In genomic region chr1:8022395-8023286, GRCh38 we compare ENCODE assay signal across 12 cellular contexts. TPM values are rescaled to one million over a fixed set of nuclear protein-coding genes. Genes with fewer than 3 reads are reported as not detected.
A peak's percentile ranks its signal among the peaks of the same experiment; 100 is the strongest.
DNase-seq lines count a peak whose midpoint lies in the region; ATAC-seq and TF ChIP-seq lines count a peak whose summit lies in the region.
"Had no signal": no experiment of that assay in that cellular context is flagged by ENCODE, and none has a peak within 500 bp of the region (broad histone marks: within the 10 kb centered on the region; RNA-seq: fewer than 3 reads in every experiment).

No MANE protein-coding gene starts in this region.

- H3K4me3 ChIP-seq in LNCaP clone FGC (ENCODE audit: low read depth, low read length) (0 out of 2 replicates have a peak overlapping the region, but pooled peaks have one; percentile 3), subcutaneous abdominal adipose tissue (ENCODE audit: low read depth in 1 of 5, low read length in 5 of 5) (peak overlapping the region; percentile 15 to 98 (median 84))
- H3K4me3 ChIP-seq: heart left ventricle had no signal

- H3K27me3 ChIP-seq in subcutaneous abdominal adipose tissue (ENCODE audit: control insufficient read depth in 5 of 5, insufficient read depth in 4 of 5, low read length in 5 of 5) = no peaks in the 10 kb centered on the region

- H3K9ac ChIP-seq in subcutaneous abdominal adipose tissue (ENCODE audit: low read length in 5 of 5) = peak overlapping the region in 1 of 5 donors; percentile 26

- peaks cover 0 to 3% (median 0%) of the 10 kb centered on the region in 5 donors for H3K36me3 ChIP-seq in subcutaneous abdominal adipose tissue (ENCODE audit: control insufficient read depth in 5 of 5, insufficient read depth in 5 of 5, low read length in 5 of 5)
- H3K36me3 ChIP-seq: heart left ventricle had no signal

- no peaks in the 10 kb centered on the region for H3K9me3 ChIP-seq in subcutaneous abdominal adipose tissue (ENCODE audit: control insufficient read depth in 5 of 5, low read length in 5 of 5)
- H3K9me3 ChIP-seq: heart left ventricle had no signal

- peaks cover 4 to 61% (median 39%) of the 10 kb centered on the region in 5 donors for H3K4me1 ChIP-seq in subcutaneous abdominal adipose tissue (ENCODE audit: control insufficient read depth in 5 of 5, insufficient read depth in 5 of 5, low read length in 5 of 5)

- peaks cover 22% of the 10 kb centered on the region for H3K36me3 Mint-ChIP-seq in chondrocyte (ENCODE audit: low read depth)

- no peaks in the 10 kb centered on the region for H3K27me3 Mint-ChIP-seq in chondrocyte (ENCODE audit: low read depth)

- no peak for ATAC-seq in activated CD4-positive, CD25-positive, alpha-beta regulatory T cell treated with anti-CD3 and anti-CD28 coated beads, Interleukin-2, amount 50 U/mL, for 24 hours
- no peak for ATAC-seq in GM18873 (IDR thresholded peaks at IDR 0.05; ENCODE audit: low FRiP score, unreplicated experiment)
- ATAC-seq: heart left ventricle; natural killer cell treated with Interleukin-12 subunit alpha and Interleukin-12 subunit beta and Interleukin-15 and Interleukin-18, amount 100 ng/mL, for 72 hours had no signal

- H3K4me1 Mint-ChIP-seq in chondrocyte (ENCODE audit: low read depth) = peaks cover 85% of the 10 kb centered on the region

- TF ChIP-seq CTCF in LNCaP clone FGC (IDR thresholded peaks at IDR 0.05; ENCODE audit: control insufficient read depth, extremely low read depth, insufficient read depth) (no peak), chondrocyte (IDR thresholded peaks at IDR 0.05) (no peak)

- DNase-seq in LNCaP clone FGC (ENCODE audit: low read depth) (peak; percentile 54), chondrocyte (ENCODE audit: low spot score) (no peak), medulla oblongata (ENCODE audit: extremely low spot score) (peak; percentile 22), mesenteric fat pad (ENCODE audit: low spot score) (no peak), NCI-H526 treated with DMSO at 0.1 percent for 48 hours (lab: John Stamatoyannopoulos, UW) (no peak)
- DNase-seq: heart left ventricle, NCI-H526 had no signal

- peak overlapping the region; percentile 97 for H3K27ac Mint-ChIP-seq in chondrocyte (ENCODE audit: unreplicated experiment)

- H3K9me3 Mint-ChIP-seq in chondrocyte (ENCODE audit: low read depth) = no peaks in the 10 kb centered on the region
- H3K9me3 Mint-ChIP-seq: central memory CD8-positive, alpha-beta T cell; natural killer cell treated with Interleukin-12 subunit alpha and Interleukin-12 subunit beta and Interleukin-15 and Interleukin-18, amount 100 ng/mL, for 72 hours had no signal

- peak overlapping the region; percentile 26 for H3K27ac ChIP-seq in subcutaneous abdominal adipose tissue (ENCODE audit: low read depth, low read length)

- H3K4me3 Mint-ChIP-seq in chondrocyte (ENCODE audit: unreplicated experiment) = peak overlapping the region; percentile 93
- H3K4me3 Mint-ChIP-seq: central memory CD8-positive, alpha-beta T cell; natural killer cell treated with Interleukin-12 subunit alpha and Interleukin-12 subunit beta and Interleukin-15 and Interleukin-18, amount 100 ng/mL, for 72 hours had no signal

RNA-seq across cellular contexts. Expression of gene ERRFI1, which starts 3.5 kb away (rescaled TPM):
- total RNA-seq in chondrocyte (26.4 to 305 TPM (median 303 TPM) in 3 replicates), mesenteric fat pad (100 TPM)

Comparison
In these comparisons a context has a peak if more than half of its experiments do, and no peak if none do; other contexts are left out.
1. DNase-seq: peak in LNCaP clone FGC (single experiment) and medulla oblongata (single experiment); none in chondrocyte (single experiment), mesenteric fat pad (single experiment) and NCI-H526 treated with DMSO at 0.1 percent for 48 hours (single experiment).